Comparison of ENCODE assay signal across 12 cellular contexts in the genomic region with DNA sequence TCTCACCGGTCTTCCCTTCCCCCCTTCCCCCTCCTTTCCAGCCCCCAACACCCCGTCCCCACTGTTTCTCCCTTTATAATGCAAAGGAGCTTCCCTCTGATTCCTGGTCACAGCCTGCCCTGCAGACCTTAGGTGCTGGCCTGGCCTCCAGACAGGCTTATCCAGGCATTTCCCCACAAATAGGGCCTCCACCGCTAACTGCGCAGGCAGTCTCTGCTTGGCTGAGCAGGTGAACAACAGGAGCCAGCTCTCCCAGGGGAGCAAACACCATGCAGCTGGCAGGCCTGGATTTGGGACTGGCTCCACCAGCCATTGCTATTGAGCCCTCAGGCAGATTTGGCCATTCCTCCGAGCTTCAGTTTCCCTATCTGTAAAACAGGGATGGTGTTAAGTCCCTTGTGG. TPM values are rescaled to one million over a fixed set of nuclear protein-coding genes. Genes with fewer than 3 reads are reported as not detected.
DNase-seq lines count a peak whose midpoint lies in the region; ATAC-seq and TF ChIP-seq lines count a peak whose summit lies in the region.
"Had no signal": no experiment of that assay in that cellular context is flagged by ENCODE, and none has a peak within 500 bp of the region (broad histone marks: within the 10 kb centered on the region; RNA-seq: fewer than 3 reads in every experiment).

No MANE protein-coding gene starts in this region.

- DNase-seq in AG20443 (ENCODE audit: low spot score) (peak; percentile 8), GM13977 (ENCODE audit: low spot score) (peak; percentile 3), NCI-H69 (lab: John Stamatoyannopoulos, UW) (peak; percentile 94), body of pancreas (no peak), EL (no peak)
- DNase-seq in activated CD4-positive, alpha-beta T cell treated with anti-CD3 and anti-CD28 coated beads, Interleukin-2, amount 50 U/mL, for 1 hour = no peak
- DNase-seq: hippocampal formation, MM.1S, Peyer's patch had no signal

- H3K27ac ChIP-seq in layer of hippocampus (ENCODE audit: low read depth, low read length) (peak overlapping the region; percentile 5), body of pancreas (peak overlapping the region in 1 of 4 donors; percentile 14)

- no peaks in the 10 kb centered on the region for H3K9me3 ChIP-seq in body of pancreas
- H3K9me3 ChIP-seq: Peyer's patch had no signal

- no peak for ATAC-seq in body of pancreas
- no peak for ATAC-seq in HG03039 (IDR thresholded peaks at IDR 0.05; ENCODE audit: unreplicated experiment)

- in situ Hi-C loops in GM13977 (cut with MboI; ENCODE audit: low pct_unique_long_range_greater_than_20kb, low sequenced_read_pairs, unreplicated experiment) = loop anchor here (10.0 kb wide), 1 partner anchor 101 kb away; no protein-coding TSS in a partner anchor

- TF ChIP-seq CTCF in GM13977 (IDR thresholded peaks at IDR 0.05; ENCODE audit: extremely low read depth, insufficient read depth, missing control alignments) (no peak), body of pancreas (IDR thresholded peaks at IDR 0.05) (no peak)

- 74 to 76% methylated on average over 5 of the region's 5 CpGs for WGBS in body of pancreas, 2 donors

- no peak for TF ChIP-seq POLR2A in body of pancreas (IDR thresholded peaks at IDR 0.05)

- H3K27me3 ChIP-seq in layer of hippocampus (ENCODE audit: control insufficient read depth, insufficient read depth, low read length) = no peaks in the 10 kb centered on the region
- no peaks in the 10 kb centered on the region for H3K27me3 ChIP-seq in body of pancreas
- H3K27me3 ChIP-seq: Peyer's patch had no signal

- peaks cover 10% of the 10 kb centered on the region for H3K4me1 ChIP-seq in body of pancreas

- H3K36me3 ChIP-seq in body of pancreas (replicated peaks in 1 of 2; ENCODE audit: insufficient read depth in 1 of 2, low read depth in 2 of 2) = no peaks in the 10 kb centered on the region
- H3K36me3 ChIP-seq: Peyer's patch had no signal

- H3K4me3 ChIP-seq in body of pancreas = no peak overlapping the region
- H3K4me3 ChIP-seq: Peyer's patch had no signal

- intact Hi-C loops in body of pancreas (cut with DNase I) = no loop called here

RNA-seq across cellular contexts. Expression of gene SMIM41, which starts 46.0 kb away (rescaled TPM):
- under 1 TPM; 0.26 to 0.66 TPM for total RNA-seq in body of pancreas
- total RNA-seq: myocyte had no signal

RNA-seq across cellular contexts. Expression of gene ATG101, which starts 55.7 kb away (rescaled TPM):
- total RNA-seq in body of pancreas = 10 to 100 TPM; 25.7 to 25.9 TPM

Comparison
In these comparisons a context has a peak if more than half of its experiments do, and no peak if none do; other contexts are left out.
1. DNase-seq: peak in AG20443 (single experiment), GM13977 (single experiment) and NCI-H69 (single experiment); none in body of pancreas (0 of 4), EL (single experiment) and activated CD4-positive, alpha-beta T cell treated with anti-CD3 and anti-CD28 coated beads, Interleukin-2, amount 50 U/mL, for 1 hour (single experiment).